ENCODE assay signal across 1 cellular context in genomic region chr16:54165174-54165911, GRCh38.
TF ChIP-seq lines count a peak whose summit lies in the region.

No MANE protein-coding gene starts in this region.

TF ChIP-seq in HepG2, 621 proteins besides CTCF, POLR2A, EP300 and RAD21 (continued from another document and continues in another):
- TF ChIP-seq ZNF7 (CRISPR knock-in tag; IDR thresholded peaks at IDR 0.05) (no peak), ZBTB39 (CRISPR knock-in tag; IDR thresholded peaks at IDR 0.05) (no peak), NRL (CRISPR knock-in tag; IDR thresholded peaks at IDR 0.05; ENCODE audit: borderline replicate concordance) (0 out of 2 replicates have a peak, but pooled peaks have one; percentile 53), MEF2D (CRISPR knock-in tag; IDR thresholded peaks at IDR 0.05) (peak; percentile 82), BHLHE40 (IDR thresholded peaks at IDR 0.05; ENCODE audit: low read length) (peak; percentile 37), CREB3 (CRISPR knock-in tag; IDR thresholded peaks at IDR 0.05) (no peak; the same call in 1 of the 2 replicates), SNRNP70 (IDR thresholded peaks at IDR 0.05; ENCODE audit: low read depth, low read length) (no peak), SMAD3 (CRISPR knock-in tag; IDR thresholded peaks at IDR 0.05) (peak; percentile 71; the same call in 1 of the 2 replicates), SNAPC4 (CRISPR knock-in tag; IDR thresholded peaks at IDR 0.05) (no peak), ZNF788 (CRISPR knock-in tag; IDR thresholded peaks at IDR 0.05; ENCODE audit: borderline replicate concordance) (peak; percentile 92; the same call in 1 of the 2 replicates), ZNF691 (CRISPR knock-in tag; IDR thresholded peaks at IDR 0.05; ENCODE audit: borderline replicate concordance, low read depth) (peak; percentile 91; the same call in 1 of the 2 replicates), HNRNPL (IDR thresholded peaks at IDR 0.05; ENCODE audit: low read depth, low read length) (peak; percentile 84), ZBTB44 (CRISPR knock-in tag; IDR thresholded peaks at IDR 0.05) (peak; percentile 53; the same call in 1 of the 2 replicates), REXO4 (CRISPR knock-in tag; IDR thresholded peaks at IDR 0.05; ENCODE audit: borderline replicate concordance) (no peak), SSRP1 (CRISPR knock-in tag; IDR thresholded peaks at IDR 0.05) (peak; percentile 73; the same call in 1 of the 2 replicates), ZZZ3 (CRISPR knock-in tag; IDR thresholded peaks at IDR 0.05; ENCODE audit: borderline replicate concordance) (no peak), CHD2 (IDR thresholded peaks at IDR 0.05; ENCODE audit: low read depth, low read length) (no peak), ZBTB4 (CRISPR knock-in tag; IDR thresholded peaks at IDR 0.05; ENCODE audit: borderline replicate concordance) (peak; percentile 97), SNAPC5 (CRISPR knock-in tag; IDR thresholded peaks at IDR 0.05; ENCODE audit: borderline replicate concordance) (no peak), ONECUT2 (CRISPR knock-in tag; IDR thresholded peaks at IDR 0.05) (no peak; the same call in 1 of the 2 replicates), KLF6 (CRISPR knock-in tag; IDR thresholded peaks at IDR 0.05) (peak; percentile 78; the same call in 1 of the 2 replicates), YEATS4 (CRISPR knock-in tag; IDR thresholded peaks at IDR 0.05; ENCODE audit: borderline replicate concordance) (peak; percentile 78; the same call in 1 of the 2 replicates), NR2F2 (IDR thresholded peaks at IDR 0.05; ENCODE audit: borderline replicate concordance, low read depth) (peak; percentile 95), ZFP36 (IDR thresholded peaks at IDR 0.05; ENCODE audit: borderline replicate concordance, low read depth, low read length, partially characterized antibody) (no peak), ZMAT3 (CRISPR knock-in tag; conservative IDR thresholded peaks at IDR 0.05) (no peak; the same call in 1 of the 2 replicates), ZNF468 (CRISPR knock-in tag; IDR thresholded peaks at IDR 0.05) (no peak), ZMYM2 (CRISPR knock-in tag; IDR thresholded peaks at IDR 0.05) (peak; percentile 84), MAFG (CRISPR knock-in tag; IDR thresholded peaks at IDR 0.05) (no peak), SALL1 (CRISPR knock-in tag; IDR thresholded peaks at IDR 0.05) (peak; percentile 99), ZNF350 (CRISPR knock-in tag; IDR thresholded peaks at IDR 0.05; ENCODE audit: borderline replicate concordance, low read depth) (peak; percentile 79; the same call in 1 of the 2 replicates), PHF5A (CRISPR knock-in tag; IDR thresholded peaks at IDR 0.05; ENCODE audit: low read depth, unreplicated experiment) (peak; percentile 85), NR2F1 (CRISPR knock-in tag; IDR thresholded peaks at IDR 0.05) (peak; percentile 93 to 95), ZNF772 (CRISPR knock-in tag; IDR thresholded peaks at IDR 0.05) (peak; percentile 80), HOXA7 (CRISPR knock-in tag; IDR thresholded peaks at IDR 0.05) (no peak), ZBED4 (CRISPR knock-in tag; IDR thresholded peaks at IDR 0.05; ENCODE audit: borderline replicate concordance) (peak; percentile 97), CEBPB (IDR thresholded peaks at IDR 0.05; ENCODE audit: borderline replicate concordance, low read depth, low read length) (peak; percentile 86), PLRG1 (conservative IDR thresholded peaks at IDR 0.05) (no peak), NFE2 (CRISPR knock-in tag; IDR thresholded peaks at IDR 0.05) (no peak), ZNF746 (CRISPR knock-in tag; IDR thresholded peaks at IDR 0.05) (peak; percentile 93; the same call in 1 of the 2 replicates), MXD3 (CRISPR knock-in tag; IDR thresholded peaks at IDR 0.05) (0 out of 2 replicates have a peak, but pooled peaks have one; percentile 14), ZNF777 (CRISPR knock-in tag; IDR thresholded peaks at IDR 0.05) (no peak; the same call in 1 of the 2 replicates)
